In genomic region chr19:49336482-49337266, GRCh38 we compare ENCODE assay signal across 1 cellular context.
TF ChIP-seq lines count a peak whose summit lies in the region.

No MANE protein-coding gene starts in this region.

TF ChIP-seq in IMR-90, 13 proteins besides CTCF, POLR2A, EP300 and RAD21:
- no peak for TF ChIP-seq RCOR1 (IDR thresholded peaks at IDR 0.05; ENCODE audit: insufficient replicate concordance, low read length)
- TF ChIP-seq, protein P1, sequence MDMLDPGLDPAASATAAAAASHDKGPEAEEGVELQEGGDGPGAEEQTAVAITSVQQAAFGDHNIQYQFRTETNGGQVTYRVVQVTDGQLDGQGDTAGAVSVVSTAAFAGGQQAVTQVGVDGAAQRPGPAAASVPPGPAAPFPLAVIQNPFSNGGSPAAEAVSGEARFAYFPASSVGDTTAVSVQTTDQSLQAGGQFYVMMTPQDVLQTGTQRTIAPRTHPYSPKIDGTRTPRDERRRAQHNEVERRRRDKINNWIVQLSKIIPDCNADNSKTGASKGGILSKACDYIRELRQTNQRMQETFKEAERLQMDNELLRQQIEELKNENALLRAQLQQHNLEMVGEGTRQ (IDR thresholded peaks at IDR 0.05; ENCODE audit: low read depth, low read length): no peak
- no peak for TF ChIP-seq MXI1 (IDR thresholded peaks at IDR 0.05; ENCODE audit: borderline replicate concordance, low read depth, low read length)
- TF ChIP-seq CHD1 (IDR thresholded peaks at IDR 0.05; ENCODE audit: low read depth, low read length): no peak
